Comparison of ENCODE assay signal across 25 cellular contexts in the genomic region with DNA sequence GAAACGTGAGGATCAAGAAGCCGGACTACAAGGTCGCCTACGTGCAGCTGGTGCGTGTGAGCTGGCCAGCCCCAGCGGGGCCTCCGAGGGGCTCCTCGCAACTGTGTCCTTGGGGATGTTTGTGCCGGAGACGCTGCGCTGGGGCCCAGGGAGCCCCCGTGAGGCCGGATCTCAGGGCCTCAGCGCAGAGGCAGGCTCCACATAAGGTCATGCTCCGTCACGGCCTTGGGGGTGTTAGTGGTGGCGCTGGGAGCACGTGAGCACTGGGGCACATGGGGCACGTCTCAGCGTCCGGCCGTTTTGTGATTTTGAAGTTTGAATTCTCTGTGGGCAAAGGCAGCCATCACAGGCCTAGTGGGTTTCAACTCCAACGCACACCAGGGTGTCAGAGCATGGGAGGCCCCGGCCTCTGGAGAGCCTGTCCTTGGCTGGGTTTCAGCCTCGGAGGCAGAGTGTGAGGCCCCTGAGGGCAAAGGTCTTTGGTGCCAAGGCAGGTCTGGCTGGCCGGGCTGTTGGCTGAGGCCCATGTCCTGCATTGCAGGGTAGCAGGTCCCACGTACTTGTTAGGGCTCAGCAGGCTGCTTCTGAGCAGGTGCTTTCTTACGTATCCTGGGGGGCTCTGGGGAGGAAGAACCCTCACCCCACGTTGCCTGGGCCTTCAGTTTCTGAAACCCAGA. TPM values are rescaled to one million over a fixed set of nuclear protein-coding genes. Genes with fewer than 3 reads are reported as not detected.
DNase-seq lines count a peak whose midpoint lies in the region; ATAC-seq, FAIRE-seq and TF ChIP-seq lines count a peak whose summit lies in the region.
"Had no signal": no experiment of that assay in that cellular context is flagged by ENCODE, and none has a peak within 500 bp of the region (broad histone marks: within the 10 kb centered on the region; RNA-seq: fewer than 3 reads in every experiment).

No MANE protein-coding gene starts in this region.

- POLR2A ChIA-PET in activated naive CD8-positive, alpha-beta T cell treated with anti-CD3 and anti-CD28 coated beads, Interleukin-2, amount 10 ng/mL, durations not matched to agents 7 days and 5 days (lab: Charles Lee) = no interaction called here
- POLR2A ChIA-PET in K562 (lab: Yijun Ruan, JAX) = interaction anchor here (0.5 kb wide), 1 partner anchor 55 kb away, joined by 3 read pairs; no protein-coding TSS in a partner anchor

- H2BK15ac ChIP-seq in mesendoderm (replicated peaks; ENCODE audit: low read depth) = no peak overlapping the region

- no peaks in the 10 kb centered on the region for H4K20me1 ChIP-seq in K562 (replicated peaks; ENCODE audit: control insufficient read depth, insufficient read depth, low read length)
- H4K20me1 ChIP-seq: BLaER1 had no signal

- no peak for TF ChIP-seq EP300 in K562 (IDR thresholded peaks at IDR 0.05; ENCODE audit: low read length)
- TF ChIP-seq EP300 in sigmoid colon (IDR thresholded peaks at IDR 0.05) = no peak

- ATAC-seq in activated naive CD8-positive, alpha-beta T cell treated with anti-CD3 and anti-CD28 coated beads, Interleukin-2, amount 10 ng/mL, durations not matched to agents 7 days and 5 days (ENCODE audit: low read depth) = no peak
- ATAC-seq in K562 = no peak
- ATAC-seq in right lobe of liver = peak; percentile 80 to 94 (median 90)
- ATAC-seq in GM21717 (IDR thresholded peaks at IDR 0.05; ENCODE audit: unreplicated experiment) = no peak

- H3K36me3 ChIP-seq in K562 (ENCODE audit: control insufficient read depth, insufficient read depth, low read length) (no peaks in the 10 kb centered on the region), right lobe of liver (no peaks in the 10 kb centered on the region), sigmoid colon (no peaks in the 10 kb centered on the region), mesendoderm (ENCODE audit: control insufficient read depth, insufficient read depth, low read length) (no peaks in the 10 kb centered on the region)
- H3K36me3 ChIP-seq: BLaER1 had no signal

- no peak for TF ChIP-seq CTCF in K562 (IDR thresholded peaks at IDR 0.05 in 2 of 3, conservative IDR thresholded peaks at IDR 0.05 in 1 of 3; ENCODE audit: insufficient read depth in 2 of 3, low read depth in 1 of 3, low read length in 3 of 3)
- no peak for TF ChIP-seq CTCF in right lobe of liver (IDR thresholded peaks at IDR 0.05)
- no peak for TF ChIP-seq CTCF in sigmoid colon (IDR thresholded peaks at IDR 0.05)

- no peak overlapping the region for H2BK5ac ChIP-seq in mesendoderm (ENCODE audit: low read length)

- H3K27me3 ChIP-seq in K562 (ENCODE audit: control insufficient read depth in 2 of 2, insufficient read depth in 2 of 2, low read length in 2 of 2) (no peaks in the 10 kb centered on the region), right lobe of liver (no peaks in the 10 kb centered on the region), sigmoid colon (no peaks in the 10 kb centered on the region), mesendoderm (ENCODE audit: insufficient read depth, low read length, poor library complexity) (no peaks in the 10 kb centered on the region)
- H3K27me3 ChIP-seq: BLaER1 had no signal

- no peak overlapping the region for H3K9ac ChIP-seq in K562 (ENCODE audit: insufficient read depth in 1 of 2, low read depth in 2 of 2, low read length in 2 of 2)
- H3K9ac ChIP-seq in mesendoderm (ENCODE audit: low read length) = no peak overlapping the region
- H3K9ac ChIP-seq: BLaER1, KMS-11 had no signal

- peak; percentile 11 for FAIRE-seq in K562 (lab: Jason Lieb, UNC)
- FAIRE-seq: D721Med, HTR-8/SVneo had no signal

- no peaks in the 10 kb centered on the region for H3K9me1 ChIP-seq in K562 (ENCODE audit: control insufficient read depth, insufficient read depth, low read length)

- H3K79me1 ChIP-seq in mesendoderm (ENCODE audit: low read length) = no peaks in the 10 kb centered on the region

- H3K9me3 Mint-ChIP-seq in activated naive CD8-positive, alpha-beta T cell treated with anti-CD3 and anti-CD28 coated beads, Interleukin-2, amount 10 ng/mL, durations not matched to agents 7 days and 5 days = no peaks in the 10 kb centered on the region
- no peaks in the 10 kb centered on the region for H3K9me3 Mint-ChIP-seq in activated naive CD8-positive, alpha-beta T cell treated with anti-CD3 and anti-CD28 coated beads for 36 hours
- H3K9me3 Mint-ChIP-seq: CD4-positive, alpha-beta T cell; GM23338; H9 had no signal

- no peak overlapping the region for H3K27ac ChIP-seq in K562 (ENCODE audit: extremely low read depth, low read depth, low read length)
- no peak overlapping the region for H3K27ac ChIP-seq in right lobe of liver
- H3K27ac ChIP-seq in sigmoid colon = no peak overlapping the region
- H3K27ac ChIP-seq in mesendoderm (ENCODE audit: low read depth, low read length) = no peak overlapping the region
- H3K27ac ChIP-seq: BLaER1, KMS-11, SK-N-MC had no signal

- BruUV-seq in K562 (replicated peaks; lab: Mats Ljungman, UMichigan) = no TSS peak

- TF ChIP-seq POLR2A in K562 (conservative IDR thresholded peaks at IDR 0.05) = no peak
- TF ChIP-seq POLR2A in right lobe of liver (IDR thresholded peaks at IDR 0.05) = no peak
- no peak for TF ChIP-seq POLR2A in sigmoid colon (IDR thresholded peaks at IDR 0.05)

- in situ Hi-C loops in K562 (cut with MboI) = no loop called here

- no peak overlapping the region for H3K4me2 ChIP-seq in K562 (ENCODE audit: insufficient read depth, low read length)
- no peak overlapping the region for H3K4me2 ChIP-seq in mesendoderm (ENCODE audit: low read length)
- H3K4me2 ChIP-seq: BLaER1, GM23338, KMS-11 had no signal

- H3K4me3 ChIP-seq in K562 = no peak overlapping the region
- H3K4me3 ChIP-seq in right lobe of liver = no peak overlapping the region
- no peak overlapping the region for H3K4me3 ChIP-seq in sigmoid colon
- H3K4me3 ChIP-seq in mesendoderm (ENCODE audit: low read length) = no peak overlapping the region
- H3K4me3 ChIP-seq: BLaER1, GM23338, SK-N-MC had no signal

- H3K18ac ChIP-seq in mesendoderm (ENCODE audit: low read length) = no peak overlapping the region

- H3K4me3 Mint-ChIP-seq in activated naive CD8-positive, alpha-beta T cell treated with anti-CD3 and anti-CD28 coated beads, Interleukin-2, amount 10 ng/mL, durations not matched to agents 7 days and 5 days = no peak overlapping the region
- no peak overlapping the region for H3K4me3 Mint-ChIP-seq in activated naive CD8-positive, alpha-beta T cell treated with anti-CD3 and anti-CD28 coated beads for 36 hours
- H3K4me3 Mint-ChIP-seq: CD4-positive, alpha-beta T cell; GM23338; H9 had no signal

- CTCF ChIA-PET in K562 (lab: Yijun Ruan, JAX; ENCODE audit: low intra/inter-chr PET ratio) = interaction anchor here (0.6 to 4.8 kb wide), 2 partner anchors 48 to 198 kb away, joined by 3 to 53 read pairs; no protein-coding TSS in a partner anchor

- H3K9me3 ChIP-seq in K562 (replicated peaks; ENCODE audit: control insufficient read depth, insufficient read depth, low read depth, low read length) (no peaks in the 10 kb centered on the region), right lobe of liver (no peaks in the 10 kb centered on the region), sigmoid colon (no peaks in the 10 kb centered on the region)
- H3K9me3 ChIP-seq: BLaER1 had no signal

- H3K79me2 ChIP-seq in K562 (ENCODE audit: control insufficient read depth, insufficient read depth, low read length) (no peaks in the 10 kb centered on the region), mesendoderm (ENCODE audit: control insufficient read depth, insufficient read depth, low read length) (no peaks in the 10 kb centered on the region)

- no peaks in the 10 kb centered on the region for H3K27me3 Mint-ChIP-seq in activated naive CD8-positive, alpha-beta T cell treated with anti-CD3 and anti-CD28 coated beads, Interleukin-2, amount 10 ng/mL, durations not matched to agents 7 days and 5 days
- H3K27me3 Mint-ChIP-seq in activated naive CD8-positive, alpha-beta T cell treated with anti-CD3 and anti-CD28 coated beads for 36 hours = no peaks in the 10 kb centered on the region
- H3K27me3 Mint-ChIP-seq: CD4-positive, alpha-beta T cell had no signal

- no peak overlapping the region for H2AFZ ChIP-seq in K562 (ENCODE audit: low read depth, low read length)
- H2AFZ ChIP-seq: GM23338 had no signal

- DNase-seq in activated naive CD8-positive, alpha-beta T cell treated with anti-CD3 and anti-CD28 coated beads, Interleukin-2, amount 10 ng/mL, durations not matched to agents 7 days and 5 days = peak; percentile 12
- DNase-seq in activated naive CD8-positive, alpha-beta T cell treated with anti-CD3 and anti-CD28 coated beads for 36 hours = no peak
- no peak for DNase-seq in K562 (ENCODE audit: extremely low read depth in 1 of 4, low spot score in 3 of 4)
- DNase-seq in right lobe of liver = peak in 2 of 3 donors; percentile 74 to 76
- peak; percentile 18 for DNase-seq in sigmoid colon
- no peak for DNase-seq in mesendoderm
- no peak for DNase-seq in NCI-H2196 treated with DMSO at 0.1 percent for 48 hours (lab: John Stamatoyannopoulos, UW; ENCODE audit: unreplicated experiment)
- DNase-seq: H9, MM.1S, NCI-H1694, NCI-H2029 treated with DMSO at 0.1 percent for 48 hours, NCI-H2227 treated with DMSO at 0.1 percent for 48 hours, NCI-H526 treated with DMSO at 0.1 percent for 48 hours, RPMI8226, SHP77 treated with DMSO at 0.1 percent for 48 hours had no signal

- H2AK5ac ChIP-seq in mesendoderm (ENCODE audit: low read length) = no peak overlapping the region

- H3K4me1 ChIP-seq in K562 (replicated peaks in 1 of 2; ENCODE audit: control insufficient read depth in 2 of 2, insufficient read depth in 2 of 2, low read length in 2 of 2) = no peaks in the 10 kb centered on the region
- no peaks in the 10 kb centered on the region for H3K4me1 ChIP-seq in right lobe of liver
- no peaks in the 10 kb centered on the region for H3K4me1 ChIP-seq in sigmoid colon
- no peaks in the 10 kb centered on the region for H3K4me1 ChIP-seq in mesendoderm (ENCODE audit: control insufficient read depth, low read depth, low read length)
- H3K4me1 ChIP-seq: BLaER1 had no signal

- intact Hi-C loops in K562 (cut with micrococcal nuclease) = no loop called here
- intact Hi-C loops in right lobe of liver (cut with DNase I) = no loop called here
- intact Hi-C loops in sigmoid colon (cut with DNase I) = no loop called here

- no peak overlapping the region for H3K27ac Mint-ChIP-seq in activated naive CD8-positive, alpha-beta T cell treated with anti-CD3 and anti-CD28 coated beads, Interleukin-2, amount 10 ng/mL, durations not matched to agents 7 days and 5 days
- no peak overlapping the region for H3K27ac Mint-ChIP-seq in activated naive CD8-positive, alpha-beta T cell treated with anti-CD3 and anti-CD28 coated beads for 36 hours
- H3K27ac Mint-ChIP-seq: CD4-positive, alpha-beta T cell; GM23338; H9 had no signal

- no peak overlapping the region for H2BK120ac ChIP-seq in mesendoderm (ENCODE audit: low read depth, low read length)

- no peak overlapping the region for H4K5ac ChIP-seq in mesendoderm (ENCODE audit: low read length)

- H3K4me1 Mint-ChIP-seq in activated naive CD8-positive, alpha-beta T cell treated with anti-CD3 and anti-CD28 coated beads, Interleukin-2, amount 10 ng/mL, durations not matched to agents 7 days and 5 days = no peaks in the 10 kb centered on the region
- no peaks in the 10 kb centered on the region for H3K4me1 Mint-ChIP-seq in activated naive CD8-positive, alpha-beta T cell treated with anti-CD3 and anti-CD28 coated beads for 36 hours
- H3K4me1 Mint-ChIP-seq: GM23338, H9 had no signal

- no peak for TF ChIP-seq RAD21 in K562 (CRISPR knock-in tag; conservative IDR thresholded peaks at IDR 0.05 in 1 of 2, IDR thresholded peaks at IDR 0.05 in 1 of 2)

- no peaks in the 10 kb centered on the region for H3K36me3 Mint-ChIP-seq in activated naive CD8-positive, alpha-beta T cell treated with anti-CD3 and anti-CD28 coated beads, Interleukin-2, amount 10 ng/mL, durations not matched to agents 7 days and 5 days
- no peaks in the 10 kb centered on the region for H3K36me3 Mint-ChIP-seq in activated naive CD8-positive, alpha-beta T cell treated with anti-CD3 and anti-CD28 coated beads for 36 hours

- no peak overlapping the region for H3K56ac ChIP-seq in mesendoderm (ENCODE audit: low read length)

- H4K8ac ChIP-seq in mesendoderm (ENCODE audit: low read depth, low read length) = no peak overlapping the region

- WGBS in K562 (ENCODE audit: insufficient coverage, low coverage, missing lambda C conversion rate) = no CpG with 5 or more reads among the region's 29 CpGs
- no CpG with 5 or more reads among the region's 29 CpGs for WGBS in right lobe of liver (ENCODE audit: insufficient coverage, low coverage, low lambda C conversion rate, missing lambda C conversion rate)
- WGBS in sigmoid colon, 2 donors = 72% methylated on average over 3 of the region's 29 CpGs; no CpG with 5 or more reads in 1 of the 2 donors
- no CpG with 5 or more reads among the region's 29 CpGs for WGBS in mesendoderm (ENCODE audit: extremely low coverage, insufficient coverage, low lambda C conversion rate)

- H3K4ac ChIP-seq in mesendoderm (ENCODE audit: low read depth, low read length) = no peak overlapping the region

- no peak overlapping the region for H3K23ac ChIP-seq in mesendoderm (ENCODE audit: low read length)

RNA-seq across cellular contexts. Expression of gene MRPL23, which starts 5.8 kb away (rescaled TPM):
- total RNA-seq in activated naive CD8-positive, alpha-beta T cell treated with anti-CD3 and anti-CD28 coated beads, Interleukin-2, amount 10 ng/mL, durations not matched to agents 7 days and 5 days = 10 to 100 TPM; 76.2 to 77.7 TPM
- total RNA-seq in activated naive CD8-positive, alpha-beta T cell treated with anti-CD3 and anti-CD28 coated beads for 36 hours = 100 to 1,000 TPM; 148 to 151 TPM
- 26.8 and 80.9 TPM in 2 replicates for total RNA-seq in K562 (2011; cell fraction: chromatin; rRNA removed; ENCODE audit: low replicate concordance)
- 67.7 and 84.7 TPM in 2 replicates for total RNA-seq in K562 (2011; cell fraction: nucleolus; rRNA removed)
- 43.5 and 46.6 TPM in 2 replicates for total RNA-seq in K562 (2011; cell fraction: nucleoplasm; rRNA removed)
- total RNA-seq in K562 (2014; rRNA removed) (109 and 128 TPM in 2 replicates), K562 (2014; rRNA removed; fragmentation: Illumina TruSeq; extraction: Trizol) (17.5 and 22.7 TPM in 2 replicates), K562 (2015; rRNA removed; fragmentation: Illumina TruSeq; extraction: Trizol) (46.2 and 53.3 TPM in 2 replicates), K562 (2021) (63.7 and 72.7 TPM in 2 replicates), right lobe of liver (100 to 1,000 TPM in 1 of 6 experiments, 10 to 100 TPM in 5; 23.1 to 121 (median 36.4) TPM), sigmoid colon (100 to 1,000 TPM in 1 of 4 donors, 10 to 100 TPM in 3; 61.2 to 132 (median 73.3) TPM)
- polyA plus RNA-seq in K562 (2011; rRNA removed) (35.5 and 50.9 TPM in 2 replicates), K562 (2014; fragmentation: Illumina TruSeq; extraction: Trizol) (37.4 and 42.9 TPM in 2 replicates), K562 (2014; fragmentation: Nextera tagmentation; extraction: Ambion mirVana) (1 to 10 TPM in 1 of 2 experiments, under 1 TPM in 1; 0.44 to 1.1 TPM), K562 (2014; rRNA removed) (79.9 and 85.9 TPM in 2 replicates), sigmoid colon (100 to 1,000 TPM in 2 of 3 donors, 10 to 100 TPM in 1; 63.3 to 189 (median 132) TPM)
- 131 and 155 TPM in 2 replicates for polyA plus RNA-seq in K562 (2011; cell fraction: cytosol; rRNA removed)
- 75.9 and 80.7 TPM in 2 replicates for polyA plus RNA-seq in K562 (2011; cell fraction: nucleus; rRNA removed)
- polyA plus RNA-seq in K562 (2012) = 44.3 and 53.3 TPM in 2 replicates
- polyA minus RNA-seq in K562 (2011; rRNA and poly(A)+ RNA removed) = 19.0 and 20.5 TPM in 2 replicates
- 40.8 and 45.4 TPM in 2 replicates for polyA minus RNA-seq in K562 (2011; cell fraction: cytosol; rRNA and poly(A)+ RNA removed)
- polyA minus RNA-seq in K562 (2011; cell fraction: nucleus; rRNA and poly(A)+ RNA removed) = 53.0 and 70.8 TPM in 2 replicates
- 86.1 TPM for polyA plus RNA-seq in mesendoderm (2013, experiment 1 of 2)
- 87.0 TPM for polyA plus RNA-seq in mesendoderm (2013, experiment 2 of 2)

RNA-seq across cellular contexts. Expression of gene TNNT3, which starts 33.4 kb away (rescaled TPM):
- total RNA-seq in activated naive CD8-positive, alpha-beta T cell treated with anti-CD3 and anti-CD28 coated beads, Interleukin-2, amount 10 ng/mL, durations not matched to agents 7 days and 5 days = 10 to 100 TPM; 13.7 to 16.7 TPM
- total RNA-seq in activated naive CD8-positive, alpha-beta T cell treated with anti-CD3 and anti-CD28 coated beads for 36 hours = under 1 TPM; 0.50 to 0.54 TPM
- total RNA-seq in K562 (2011; cell fraction: chromatin; rRNA removed; ENCODE audit: low replicate concordance) = not detected in 2 replicates
- total RNA-seq in K562 (2011; cell fraction: nucleolus; rRNA removed) = not detected in 2 replicates
- total RNA-seq in K562 (2011; cell fraction: nucleoplasm; rRNA removed) = not detected in 2 replicates
- total RNA-seq in K562 (2014; rRNA removed) = not detected in 2 replicates
- total RNA-seq in K562 (2014; rRNA removed; fragmentation: Illumina TruSeq; extraction: Trizol) = not detected in 2 replicates
- total RNA-seq in K562 (2015; rRNA removed; fragmentation: Illumina TruSeq; extraction: Trizol) = not detected in 2 replicates
- not detected in 2 replicates for total RNA-seq in K562 (2021)
- 0.10 TPM in 1 of 2 replicates, not detected in the other for polyA plus RNA-seq in K562 (2011; rRNA removed)
- not detected in 2 replicates for polyA plus RNA-seq in K562 (2011; cell fraction: cytosol; rRNA removed)
- 0.41 and 0.70 TPM in 2 replicates for polyA plus RNA-seq in K562 (2011; cell fraction: nucleus; rRNA removed)
- polyA plus RNA-seq in K562 (2012) = not detected in 2 replicates
- not detected in 2 replicates for polyA plus RNA-seq in K562 (2014; fragmentation: Illumina TruSeq; extraction: Trizol)
- polyA plus RNA-seq in K562 (2014; fragmentation: Nextera tagmentation; extraction: Ambion mirVana) = not detected
- not detected in 2 replicates for polyA plus RNA-seq in K562 (2014; rRNA removed)
- not detected in 2 replicates for polyA minus RNA-seq in K562 (2011; rRNA and poly(A)+ RNA removed)
- not detected in 2 replicates for polyA minus RNA-seq in K562 (2011; cell fraction: cytosol; rRNA and poly(A)+ RNA removed)
- not detected in 2 replicates for polyA minus RNA-seq in K562 (2011; cell fraction: nucleus; rRNA and poly(A)+ RNA removed)
- total RNA-seq in right lobe of liver = 1 to 10 TPM in 1 of 6 experiments, under 1 TPM in 1, not detected in 4; 0.44 to 2.2 TPM
- total RNA-seq in sigmoid colon = 10 to 100 TPM in 1 of 4 donors, 1 to 10 TPM in 2, not detected in 1; 4.3 to 17.2 (median 4.4) TPM
- polyA plus RNA-seq in sigmoid colon = 1 to 10 TPM; 1.2 to 8.4 (median 2.3) TPM
- polyA plus RNA-seq in mesendoderm (2013, experiment 1 of 2) = not detected
- polyA plus RNA-seq in mesendoderm (2013, experiment 2 of 2) = not detected
- total RNA-seq: A172, GM23338, H9, NCI-H460 had no signal
- polyA plus RNA-seq: GM23338 had no signal

RNA-seq across cellular contexts. Expression of gene H19, which starts 44.7 kb away (rescaled TPM):
- not detected for total RNA-seq in activated naive CD8-positive, alpha-beta T cell treated with anti-CD3 and anti-CD28 coated beads, Interleukin-2, amount 10 ng/mL, durations not matched to agents 7 days and 5 days
- not detected for total RNA-seq in activated naive CD8-positive, alpha-beta T cell treated with anti-CD3 and anti-CD28 coated beads for 36 hours
- 18.4 and 75.9 TPM in 2 replicates for total RNA-seq in K562 (2011; cell fraction: chromatin; rRNA removed; ENCODE audit: low replicate concordance)
- total RNA-seq in K562 (2011; cell fraction: nucleolus; rRNA removed) = 34.1 and 71.4 TPM in 2 replicates
- 40.2 and 132 TPM in 2 replicates for total RNA-seq in K562 (2011; cell fraction: nucleoplasm; rRNA removed)
- 18.7 and 20.7 TPM in 2 replicates for total RNA-seq in K562 (2014; rRNA removed)
- total RNA-seq in K562 (2014; rRNA removed; fragmentation: Illumina TruSeq; extraction: Trizol) = 4.0 and 5.8 TPM in 2 replicates
- total RNA-seq in K562 (2015; rRNA removed; fragmentation: Illumina TruSeq; extraction: Trizol) = 20.5 and 24.6 TPM in 2 replicates
- total RNA-seq in K562 (2021) = 10.0 and 15.6 TPM in 2 replicates
- polyA plus RNA-seq in K562 (2011; rRNA removed) = 220 and 682 TPM in 2 replicates
- polyA plus RNA-seq in K562 (2011; cell fraction: cytosol; rRNA removed) = 487 and 1,836 TPM in 2 replicates
- 124 and 550 TPM in 2 replicates for polyA plus RNA-seq in K562 (2011; cell fraction: nucleus; rRNA removed)
- 7.2 and 15.5 TPM in 2 replicates for polyA plus RNA-seq in K562 (2012)
- 15.7 and 19.7 TPM in 2 replicates for polyA plus RNA-seq in K562 (2014; fragmentation: Illumina TruSeq; extraction: Trizol)
- polyA plus RNA-seq in K562 (2014; fragmentation: Nextera tagmentation; extraction: Ambion mirVana) = under 1 TPM; 0.13 to 0.63 TPM
- polyA plus RNA-seq in K562 (2014; rRNA removed) = 13.0 and 18.2 TPM in 2 replicates
- polyA minus RNA-seq in K562 (2011; rRNA and poly(A)+ RNA removed) = 162 and 353 TPM in 2 replicates
- 373 and 514 TPM in 2 replicates for polyA minus RNA-seq in K562 (2011; cell fraction: cytosol; rRNA and poly(A)+ RNA removed)
- polyA minus RNA-seq in K562 (2011; cell fraction: nucleus; rRNA and poly(A)+ RNA removed) = 32.9 and 61.7 TPM in 2 replicates
- total RNA-seq in right lobe of liver = 100 to 1,000 TPM; 143 to 898 (median 229) TPM
- 100 to 1,000 TPM in 2 of 4 donors, 10 to 100 TPM in 2; 67.6 to 349 (median 142) TPM for total RNA-seq in sigmoid colon
- 10 to 100 TPM in 2 of 3 donors, 1 to 10 TPM in 1; 9.9 to 59.4 (median 38.4) TPM for polyA plus RNA-seq in sigmoid colon
- 2.7 TPM for polyA plus RNA-seq in mesendoderm (2013, experiment 1 of 2)
- 2.9 TPM for polyA plus RNA-seq in mesendoderm (2013, experiment 2 of 2)
- total RNA-seq: CD4-positive, alpha-beta T cell had no signal

Comparison
In these comparisons a context has a peak if more than half of its experiments do, and no peak if none do; other contexts are left out.
1. DNase-seq: peak in activated naive CD8-positive, alpha-beta T cell treated with anti-CD3 and anti-CD28 coated beads, Interleukin-2, amount 10 ng/mL, durations not matched to agents 7 days and 5 days (single experiment), right lobe of liver (2 of 3) and sigmoid colon (single experiment); none in activated naive CD8-positive, alpha-beta T cell treated with anti-CD3 and anti-CD28 coated beads for 36 hours (single experiment), K562 (0 of 4), mesendoderm (single experiment) and NCI-H2196 treated with DMSO at 0.1 percent for 48 hours (single experiment).
2. ATAC-seq: peak in right lobe of liver (4 of 4); none in activated naive CD8-positive, alpha-beta T cell treated with anti-CD3 and anti-CD28 coated beads, Interleukin-2, amount 10 ng/mL, durations not matched to agents 7 days and 5 days (single experiment), K562 (single experiment) and GM21717 (single experiment).
3. RNA of gene H19, which starts 44.7 kb away (total RNA-seq): 143 to 898 TPM in right lobe of liver, 67.6 to 349 TPM in sigmoid colon and 4.0 to 132 TPM in K562; not detected in activated naive CD8-positive, alpha-beta T cell treated with anti-CD3 and anti-CD28 coated beads for 36 hours and not detected in activated naive CD8-positive, alpha-beta T cell treated with anti-CD3 and anti-CD28 coated beads, Interleukin-2, amount 10 ng/mL, durations not matched to agents 7 days and 5 days; every median in the first group is over 4 times any median in the second.